ENCODE assay signal across 9 cellular contexts in genomic region chr7:130149575-130150139, GRCh38. TPM values are rescaled to one million over a fixed set of nuclear protein-coding genes. Genes with fewer than 3 reads are reported as not detected.
A peak's percentile ranks its signal among the peaks of the same experiment; 100 is the strongest.
DNase-seq lines count a peak whose midpoint lies in the region; ATAC-seq and TF ChIP-seq lines count a peak whose summit lies in the region.
"Had no signal": no experiment of that assay in that cellular context is flagged by ENCODE, and none has a peak within 500 bp of the region (broad histone marks: within the 10 kb centered on the region; RNA-seq: fewer than 3 reads in every experiment).

No MANE protein-coding gene starts in this region.

- ATAC-seq in GM18868 (IDR thresholded peaks at IDR 0.05; ENCODE audit: unreplicated experiment) = peak; percentile 49
- peak; percentile 72 for ATAC-seq in HG02759 (IDR thresholded peaks at IDR 0.05; ENCODE audit: unreplicated experiment)
- no peak for ATAC-seq in HG02798 (IDR thresholded peaks at IDR 0.05; ENCODE audit: poor library complexity, unreplicated experiment)
- ATAC-seq in GM19328 (IDR thresholded peaks at IDR 0.05; ENCODE audit: unreplicated experiment) = no peak

- H3K9me3 Mint-ChIP-seq in osteocyte (ENCODE audit: unreplicated experiment) = no peaks in the 10 kb centered on the region

- H3K27ac Mint-ChIP-seq in osteocyte (ENCODE audit: unreplicated experiment) = no peak overlapping the region

- DNase-seq in NCI-H510A treated with DMSO at 0.1 percent for 48 hours (lab: John Stamatoyannopoulos, UW) (peak; percentile 34), osteocyte (ENCODE audit: extremely low spot score, unreplicated experiment) (peak; percentile 73), medulla oblongata (ENCODE audit: extremely low spot score) (no peak), inferior parietal cortex (ENCODE audit: extremely low spot score) (no peak)

- H3K4me1 Mint-ChIP-seq in osteocyte (ENCODE audit: unreplicated experiment) = peaks cover 8% of the 10 kb centered on the region

- H3K36me3 Mint-ChIP-seq in osteocyte (ENCODE audit: unreplicated experiment) = no peaks in the 10 kb centered on the region

- no peak for TF ChIP-seq CTCF in osteocyte (IDR thresholded peaks at IDR 0.05)

- H3K27me3 Mint-ChIP-seq in osteocyte (ENCODE audit: unreplicated experiment) = no peaks in the 10 kb centered on the region

- no peak overlapping the region for H3K4me3 Mint-ChIP-seq in osteocyte (ENCODE audit: unreplicated experiment)

RNA-seq across cellular contexts. Expression of gene TMEM209, which starts 55.5 kb away (rescaled TPM):
- total RNA-seq in osteocyte = 22.7 and 23.4 TPM in 2 replicates

RNA-seq across cellular contexts. Expression of gene SSMEM1, which starts 58.0 kb away (rescaled TPM):
- not detected in 2 replicates for total RNA-seq in osteocyte
- total RNA-seq: lower leg skin had no signal

Comparison
In these comparisons a context has a peak if more than half of its experiments do, and no peak if none do; other contexts are left out.
1. ATAC-seq: peak in GM18868 (single experiment) and HG02759 (single experiment); none in HG02798 (single experiment) and GM19328 (single experiment).
2. DNase-seq: peak in NCI-H510A treated with DMSO at 0.1 percent for 48 hours (single experiment) and osteocyte (single experiment); none in medulla oblongata (single experiment) and inferior parietal cortex (single experiment).